ENCODE assay signal across 13 cellular contexts in genomic region chr19:45715139-45715538, GRCh38. TPM values are rescaled to one million over a fixed set of nuclear protein-coding genes. Genes with fewer than 3 reads are reported as not detected.
A peak's percentile ranks its signal among the peaks of the same experiment; 100 is the strongest.
DNase-seq lines count a peak whose midpoint lies in the region; ATAC-seq and TF ChIP-seq lines count a peak whose summit lies in the region.
"Had no signal": no experiment of that assay in that cellular context is flagged by ENCODE, and none has a peak within 500 bp of the region (broad histone marks: within the 10 kb centered on the region; RNA-seq: fewer than 3 reads in every experiment).

No MANE protein-coding gene starts in this region.

- TF ChIP-seq CTCF in nephron (IDR thresholded peaks at IDR 0.05; ENCODE audit: unreplicated experiment in 3 of 3), result no peak

- H3K36me3 Mint-ChIP-seq in activated T-cell treated with anti-CD3 and anti-CD28 coated beads, Interleukin-2, amount 50 U/mL, for 72 hours (ENCODE audit: insufficient read depth in 2 of 2), result peaks cover 4 to 10% of the 10 kb centered on the region in 2 donors
- peaks cover 25% of the 10 kb centered on the region for H3K36me3 Mint-ChIP-seq in nephron (ENCODE audit: low read depth)

- peaks cover 30% of the 10 kb centered on the region for H3K4me1 Mint-ChIP-seq in activated T-cell treated with anti-CD3 and anti-CD28 coated beads, Interleukin-2, amount 50 U/mL, for 72 hours (ENCODE audit: low read depth)
- H3K4me1 Mint-ChIP-seq in nephron, result peaks cover 28% of the 10 kb centered on the region

- H3K9me3 Mint-ChIP-seq in activated T-cell treated with anti-CD3 and anti-CD28 coated beads, Interleukin-2, amount 50 U/mL, for 72 hours, result no peaks in the 10 kb centered on the region
- no peaks in the 10 kb centered on the region for H3K9me3 Mint-ChIP-seq in nephron
- H3K9me3 Mint-ChIP-seq: activated naive CD4-positive, alpha-beta T cell treated with anti-CD3 and anti-CD28 coated beads, Interleukin-2, amount 10 ng/mL, durations not matched to agents 7 days and 5 days; central memory CD8-positive, alpha-beta T cell had no signal

- DNase-seq in activated T-cell treated with anti-CD3 and anti-CD28 coated beads, Interleukin-2, amount 50 U/mL, for 72 hours, result no peak
- DNase-seq in activated T-cell treated with anti-CD3 and anti-CD28 coated beads, Interleukin-2, amount 50 U/mL, for 1 hour, result no peak
- no peak for DNase-seq in DMS79 (lab: John Stamatoyannopoulos, UW)
- DNase-seq: ACHN; activated naive CD4-positive, alpha-beta T cell treated with anti-CD3 and anti-CD28 coated beads, Interleukin-2, amount 10 ng/mL, durations not matched to agents 7 days and 5 days; Calu3; kidney glomerular epithelial cell; MM.1S; stimulated activated CD4-positive, alpha-beta T cell treated with anti-CD3 and anti-CD28 coated beads, Interleukin-1b, Interleukin-23, amount 100 ng/mL, for 48 hours; T-helper 9 cell had no signal

- H3K27me3 Mint-ChIP-seq in activated T-cell treated with anti-CD3 and anti-CD28 coated beads, Interleukin-2, amount 50 U/mL, for 72 hours (ENCODE audit: low read depth), result no peaks in the 10 kb centered on the region
- H3K27me3 Mint-ChIP-seq in nephron (ENCODE audit: low read depth), result no peaks in the 10 kb centered on the region
- H3K27me3 Mint-ChIP-seq: activated naive CD4-positive, alpha-beta T cell treated with anti-CD3 and anti-CD28 coated beads, Interleukin-2, amount 10 ng/mL, durations not matched to agents 7 days and 5 days; central memory CD8-positive, alpha-beta T cell had no signal

- no peak for ATAC-seq in activated T-cell treated with anti-CD3 and anti-CD28 coated beads, Interleukin-2, amount 50 U/mL, for 72 hours (replicated peaks in 1 of 2)
- ATAC-seq: Right ventricle myocardium inferior had no signal

- peak overlapping the region; percentile 16 to 99 for H3K4me3 Mint-ChIP-seq in activated T-cell treated with anti-CD3 and anti-CD28 coated beads, Interleukin-2, amount 50 U/mL, for 72 hours
- H3K4me3 Mint-ChIP-seq in nephron, result peak overlapping the region; percentile 42 to 98 (median 45)

- peak overlapping the region; percentile 13 for H3K27ac Mint-ChIP-seq in activated T-cell treated with anti-CD3 and anti-CD28 coated beads, Interleukin-2, amount 50 U/mL, for 72 hours
- H3K27ac Mint-ChIP-seq in nephron, result no peak overlapping the region
- H3K27ac Mint-ChIP-seq: activated naive CD4-positive, alpha-beta T cell treated with anti-CD3 and anti-CD28 coated beads, Interleukin-2, amount 10 ng/mL, durations not matched to agents 7 days and 5 days had no signal

RNA-seq across cellular contexts. Expression of gene FBXO46, which starts 15.6 kb away (rescaled TPM):
- total RNA-seq in activated T-cell treated with anti-CD3 and anti-CD28 coated beads, Interleukin-2, amount 50 U/mL, for 72 hours, result 10 to 100 TPM; 38.4 to 46.5 TPM

RNA-seq across cellular contexts. Expression of gene MEIOSIN, which starts 18.1 kb away (rescaled TPM):
- total RNA-seq in activated T-cell treated with anti-CD3 and anti-CD28 coated beads, Interleukin-2, amount 50 U/mL, for 72 hours, result under 1 TPM; 0.09 to 0.19 TPM
- total RNA-seq: Calu3, Right ventricle myocardium inferior had no signal

RNA-seq across cellular contexts. Expression of gene QPCTL, which starts 22.7 kb away (rescaled TPM):
- total RNA-seq in activated T-cell treated with anti-CD3 and anti-CD28 coated beads, Interleukin-2, amount 50 U/mL, for 72 hours, result 10 to 100 TPM; 20.8 to 29.8 TPM

RNA-seq across cellular contexts. Expression of gene SNRPD2, which starts 23.4 kb away (rescaled TPM):
- total RNA-seq in activated T-cell treated with anti-CD3 and anti-CD28 coated beads, Interleukin-2, amount 50 U/mL, for 72 hours, result 100 to 1,000 TPM; 449 to 481 TPM

RNA-seq across cellular contexts. Expression of gene GIPR, which starts 47.1 kb away (rescaled TPM):
- 10 to 100 TPM in 1 of 2 donors, 1 to 10 TPM in 1; 5.9 to 11.0 TPM for total RNA-seq in activated T-cell treated with anti-CD3 and anti-CD28 coated beads, Interleukin-2, amount 50 U/mL, for 72 hours
